Comparison of ENCODE assay signal across 14 cellular contexts in the genomic region with DNA sequence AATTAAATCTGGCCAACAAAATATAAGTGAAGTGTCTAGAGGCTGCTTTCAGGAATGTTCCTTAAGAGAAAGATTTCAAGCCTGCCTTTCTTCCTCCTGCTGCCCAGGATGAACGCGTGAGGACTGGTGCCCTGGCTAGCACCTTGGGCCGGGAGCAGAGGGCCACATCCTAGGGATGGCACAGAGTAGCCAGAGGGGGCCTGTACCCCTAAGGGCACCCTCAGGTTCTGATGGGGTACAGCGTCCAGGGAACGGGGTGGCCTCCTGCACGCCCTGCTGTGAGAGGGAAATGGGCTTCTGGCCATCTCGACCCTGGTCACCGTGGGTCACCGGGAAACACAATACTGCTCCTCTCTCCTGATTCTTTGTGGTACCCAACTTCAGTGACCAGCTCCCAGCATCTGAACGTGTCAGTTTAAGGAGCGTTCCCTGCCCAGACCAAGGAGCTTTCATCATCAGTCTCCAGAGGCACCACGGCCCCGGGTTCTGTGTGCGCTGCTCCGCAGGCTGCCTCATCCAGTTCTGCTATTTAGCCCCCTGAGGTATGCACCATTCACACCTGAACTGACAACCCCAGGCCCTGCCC.
"Had no signal": no experiment of that assay in that cellular context is flagged by ENCODE, and none has a peak within 500 bp of the region (broad histone marks: within the 10 kb centered on the region; RNA-seq: fewer than 3 reads in every experiment).

No MANE protein-coding gene starts in this region.

- ATAC-seq: activated T-helper 17 cell treated with anti-CD3 and anti-CD28 coated beads, Interleukin-2, amount 50 U/mL, for 72 hours; left lobe of liver; T-helper 17 cell had no signal

- DNase-seq: activated B cell treated with CpG ODN at 0.5 μM for 24 hours; activated CD4-positive, alpha-beta T cell treated with anti-CD3 and anti-CD28 coated beads, Interleukin-2, amount 10 ng/mL, durations not matched to agents 7 days and 5 days; activated naive CD4-positive, alpha-beta T cell treated with anti-CD3 and anti-CD28 coated beads, Interleukin-2, amount 10 ng/mL, durations not matched to agents 7 days and 5 days; activated T-cell treated with anti-CD3 and anti-CD28 coated beads for 4 hours; cerebellar nuclear complex; mesendoderm; nephron progenitor cell; T-helper 17 cell; transverse colon had no signal

- H3K4me3 Mint-ChIP-seq: activated B cell treated with CpG ODN at 0.5 μM for 24 hours; activated CD4-positive, alpha-beta T cell treated with anti-CD3 and anti-CD28 coated beads, Interleukin-2, amount 10 ng/mL, durations not matched to agents 7 days and 5 days; activated naive CD4-positive, alpha-beta T cell treated with anti-CD3 and anti-CD28 coated beads, Interleukin-2, amount 10 ng/mL, durations not matched to agents 7 days and 5 days; activated T-helper 17 cell treated with anti-CD3 and anti-CD28 coated beads, Interleukin-2, amount 50 U/mL, for 72 hours; brain; nephron progenitor cell; T-helper 17 cell had no signal

- H3K4me1 ChIP-seq: parathyroid adenoma had no signal

- H3K27ac ChIP-seq: parathyroid adenoma, transverse colon had no signal

- H3K9me3 ChIP-seq: transverse colon had no signal

- H3K27me3 ChIP-seq: transverse colon had no signal

- H3K27ac Mint-ChIP-seq: activated B cell treated with CpG ODN at 0.5 μM for 24 hours; activated CD4-positive, alpha-beta T cell treated with anti-CD3 and anti-CD28 coated beads, Interleukin-2, amount 10 ng/mL, durations not matched to agents 7 days and 5 days; activated naive CD4-positive, alpha-beta T cell treated with anti-CD3 and anti-CD28 coated beads, Interleukin-2, amount 10 ng/mL, durations not matched to agents 7 days and 5 days; activated T-helper 17 cell treated with anti-CD3 and anti-CD28 coated beads, Interleukin-2, amount 50 U/mL, for 72 hours; T-helper 17 cell had no signal

- H3K4me3 ChIP-seq: skin epidermis, transverse colon had no signal

- H3K9ac ChIP-seq: parathyroid adenoma had no signal

- H3K9me3 Mint-ChIP-seq: activated B cell treated with CpG ODN at 0.5 μM for 24 hours; activated CD4-positive, alpha-beta T cell treated with anti-CD3 and anti-CD28 coated beads, Interleukin-2, amount 10 ng/mL, durations not matched to agents 7 days and 5 days; activated naive CD4-positive, alpha-beta T cell treated with anti-CD3 and anti-CD28 coated beads, Interleukin-2, amount 10 ng/mL, durations not matched to agents 7 days and 5 days; activated T-helper 17 cell treated with anti-CD3 and anti-CD28 coated beads, Interleukin-2, amount 50 U/mL, for 72 hours; brain; nephron progenitor cell had no signal

- H3K27me3 Mint-ChIP-seq: activated T-helper 17 cell treated with anti-CD3 and anti-CD28 coated beads, Interleukin-2, amount 50 U/mL, for 72 hours; brain; T-helper 17 cell had no signal
